ENCODE assay signal across 8 cellular contexts in genomic region chr16:4426722-4427372, GRCh38. TPM values are rescaled to one million over a fixed set of nuclear protein-coding genes. Genes with fewer than 3 reads are reported as not detected.
DNase-seq lines count a peak whose midpoint lies in the region; ATAC-seq and TF ChIP-seq lines count a peak whose summit lies in the region.

No MANE protein-coding gene starts in this region.

- no peaks in the 10 kb centered on the region for H3K9me3 ChIP-seq in Karpas-422 (ENCODE audit: low read length)

- H3K27me3 ChIP-seq in BJ (ENCODE audit: control insufficient read depth, insufficient read depth, low read length) = no peaks in the 10 kb centered on the region
- no peaks in the 10 kb centered on the region for H3K27me3 ChIP-seq in Karpas-422 (ENCODE audit: low read length)

- H3K4me2 ChIP-seq in Karpas-422 (ENCODE audit: low read depth, low read length, poor library complexity, severe bottlenecking) = peak overlapping the region; percentile 93

- DNase-seq in BJ (ENCODE audit: low read depth) (no peak), Karpas-422 (no peak), coronary artery (ENCODE audit: low spot score) (no peak), natural killer cell (no peak), GOT3 (lab: John Stamatoyannopoulos, UW) (no peak), NCI-H146 treated with DMSO at 0.1 percent for 48 hours (lab: John Stamatoyannopoulos, UW; ENCODE audit: unreplicated experiment) (no peak)

- H3K4me3 ChIP-seq in BJ (ENCODE audit: low read depth, low read length) (peak overlapping the region; percentile 59), Karpas-422 (ENCODE audit: low read length) (peak overlapping the region; percentile 98), coronary artery (peak overlapping the region; percentile 82)

- H3K4me3 Mint-ChIP-seq in natural killer cell = peak overlapping the region; percentile 94

- POLR2A ChIA-PET in BJ (lab: Charles Lee) = no interaction called here

- no peaks in the 10 kb centered on the region for H3K9me3 Mint-ChIP-seq in natural killer cell

- TF ChIP-seq CTCF in BJ (IDR thresholded peaks at IDR 0.05; ENCODE audit: insufficient read depth, low read depth, low read length) (no peak), coronary artery (IDR thresholded peaks at IDR 0.05) (no peak), natural killer cell (IDR thresholded peaks at IDR 0.05) (no peak)

- CTCF ChIA-PET in BJ (lab: Yijun Ruan, JAX) = interaction anchor here (0.5 to 0.6 kb wide), 2 partner anchors 42 to 111 kb away, joined by 3 to 4 read pairs; no protein-coding TSS in a partner anchor

- H3K79me2 ChIP-seq in Karpas-422 (ENCODE audit: low read length) = peaks cover 48% of the 10 kb centered on the region

- intact Hi-C loops in natural killer cell (cut with micrococcal nuclease) = loop anchor here (5.0 kb wide), 2 partner anchors 50 to 110 kb away; partner anchors contain the start of genes CDIP1 and HMOX2

- H3K4me1 ChIP-seq in Karpas-422 (ENCODE audit: low read length) = peaks cover 20% of the 10 kb centered on the region

- H3K36me3 Mint-ChIP-seq in natural killer cell = no peaks in the 10 kb centered on the region

- peak overlapping the region; percentile 98 to 99 for H3K27ac Mint-ChIP-seq in natural killer cell

- no peaks in the 10 kb centered on the region for H3K9me2 ChIP-seq in Karpas-422 (replicated peaks; ENCODE audit: insufficient read depth, low read length)

- H2AFZ ChIP-seq in Karpas-422 (ENCODE audit: low read length) = no peak overlapping the region

- H3K27ac ChIP-seq in Karpas-422 (ENCODE audit: low read length) = peak overlapping the region; percentile 88; the same call in 1 of the 2 replicates
- no peak overlapping the region for H3K27ac ChIP-seq in coronary artery

- H3K27me3 Mint-ChIP-seq in natural killer cell (ENCODE audit: low read depth in 2 of 2) = no peaks in the 10 kb centered on the region

- peak overlapping the region; percentile 90 for H3K9ac ChIP-seq in Karpas-422 (ENCODE audit: low read length)

- H3K4me1 Mint-ChIP-seq in natural killer cell = peaks cover 27 to 32% of the 10 kb centered on the region in 2 donors

- H3K36me3 ChIP-seq in BJ (ENCODE audit: control insufficient read depth, insufficient read depth, low read length) (0 out of 2 replicates have a peak, but pooled peaks cover 1% of the 10 kb centered on the region), Karpas-422 (ENCODE audit: insufficient read depth, low read length) (peaks cover 12% of the 10 kb centered on the region; the same call in 1 of the 2 replicates)

- ATAC-seq in natural killer cell (no peak), GM21619 (IDR thresholded peaks at IDR 0.05; ENCODE audit: unreplicated experiment) (no peak), HG02798 (IDR thresholded peaks at IDR 0.05; ENCODE audit: poor library complexity, unreplicated experiment) (no peak)

- H4K20me1 ChIP-seq in Karpas-422 (ENCODE audit: insufficient read depth, low read depth, low read length) = 0 out of 2 replicates have a peak, but pooled peaks cover 6% of the 10 kb centered on the region

RNA-seq across cellular contexts. Expression of gene DNAJA3, which starts 1.2 kb away (rescaled TPM):
- polyA plus RNA-seq in BJ (2011; rRNA removed) = 35.9 and 48.8 TPM in 2 replicates
- polyA minus RNA-seq in BJ (2011; rRNA and poly(A)+ RNA removed) = 19.6 and 25.9 TPM in 2 replicates
- total RNA-seq in Karpas-422 (2014; rRNA removed; shearing (Covaris generic); ENCODE audit: low replicate concordance) = 56.5 and 74.7 TPM in 2 replicates
- total RNA-seq in natural killer cell = 10 to 100 TPM; 22.1 to 34.2 (median 27.2) TPM

RNA-seq across cellular contexts. Expression of gene CORO7, which starts 10.5 kb away (rescaled TPM):
- polyA plus RNA-seq in BJ (2011; rRNA removed) = 5.3 and 13.8 TPM in 2 replicates
- 19.5 and 22.6 TPM in 2 replicates for polyA minus RNA-seq in BJ (2011; rRNA and poly(A)+ RNA removed)
- 46.2 and 84.9 TPM in 2 replicates for total RNA-seq in Karpas-422 (2014; rRNA removed; shearing (Covaris generic); ENCODE audit: low replicate concordance)
- 100 to 1,000 TPM; 335 to 425 (median 415) TPM for total RNA-seq in natural killer cell

RNA-seq across cellular contexts. Expression of gene NMRAL1, which starts 47.6 kb away (rescaled TPM):
- 47.4 and 78.0 TPM in 2 replicates for polyA plus RNA-seq in BJ (2011; rRNA removed)
- polyA minus RNA-seq in BJ (2011; rRNA and poly(A)+ RNA removed) = 37.5 and 57.0 TPM in 2 replicates
- 48.2 and 129 TPM in 2 replicates for total RNA-seq in Karpas-422 (2014; rRNA removed; shearing (Covaris generic); ENCODE audit: low replicate concordance)
- total RNA-seq in natural killer cell = 10 to 100 TPM; 66.6 to 71.2 (median 69.8) TPM

RNA-seq across cellular contexts. Expression of gene HMOX2, which starts 49.4 kb away (rescaled TPM):
- polyA plus RNA-seq in BJ (2011; rRNA removed) = 43.5 and 59.5 TPM in 2 replicates
- polyA minus RNA-seq in BJ (2011; rRNA and poly(A)+ RNA removed) = 22.5 and 31.5 TPM in 2 replicates
- total RNA-seq in Karpas-422 (2014; rRNA removed; shearing (Covaris generic); ENCODE audit: low replicate concordance) = 50.1 and 76.2 TPM in 2 replicates
- 100 to 1,000 TPM in 1 of 3 donors, 10 to 100 TPM in 2; 66.0 to 104 (median 77.3) TPM for total RNA-seq in natural killer cell

RNA-seq across cellular contexts. Expression of gene VASN, which starts 55.2 kb away (rescaled TPM):
- 30.0 and 71.6 TPM in 2 replicates for polyA plus RNA-seq in BJ (2011; rRNA removed)
- polyA minus RNA-seq in BJ (2011; rRNA and poly(A)+ RNA removed) = 16.3 and 19.6 TPM in 2 replicates
- 4.1 and 8.9 TPM in 2 replicates for total RNA-seq in Karpas-422 (2014; rRNA removed; shearing (Covaris generic); ENCODE audit: low replicate concordance)
- total RNA-seq in natural killer cell = under 1 TPM; 0.35 to 0.93 (median 0.78) TPM
